ENCODE assay signal across 1 cellular context in genomic region chr5:124906339-124907097, GRCh38.
TF ChIP-seq lines count a peak whose summit lies in the region.

No MANE protein-coding gene starts in this region.

TF ChIP-seq in HEK293, 187 proteins besides CTCF, POLR2A, EP300 and RAD21 (continued from another document and continues in another):
- TF ChIP-seq ZNF350 (tag by site-specific recombination; IDR thresholded peaks at IDR 0.05) (no peak), GLI2 (tag by site-specific recombination; IDR thresholded peaks at IDR 0.05; ENCODE audit: borderline replicate concordance, low read depth) (no peak), ZBTB20 (tag by site-specific recombination; IDR thresholded peaks at IDR 0.05) (0 out of 2 replicates have a peak, but pooled peaks have one; percentile 27), ZXDB (tag by site-specific recombination; IDR thresholded peaks at IDR 0.05) (peak; percentile 68), BCL6B (tag by site-specific recombination; IDR thresholded peaks at IDR 0.05) (no peak), ZNF558 (tag by site-specific recombination; IDR thresholded peaks at IDR 0.05) (peak; percentile 19; the same call in 1 of the 2 replicates), ZNF571 (tag by site-specific recombination; IDR thresholded peaks at IDR 0.05) (no peak), ZNF146 (tag by site-specific recombination; IDR thresholded peaks at IDR 0.05) (no peak), ZNF518A (tag by site-specific recombination; conservative IDR thresholded peaks at IDR 0.05; ENCODE audit: low read depth) (0 out of 2 replicates have a peak, but pooled peaks have one; percentile 16), ZBTB21 (tag by site-specific recombination; IDR thresholded peaks at IDR 0.05) (no peak), ZNF639 (tag by site-specific recombination; IDR thresholded peaks at IDR 0.05) (peak; percentile 76), SCRT2 (tag by site-specific recombination; IDR thresholded peaks at IDR 0.05) (peak; percentile 46), ZNF580 (tag by site-specific recombination; IDR thresholded peaks at IDR 0.05) (0 out of 2 replicates have a peak, but pooled peaks have one; percentile 17), ZNF501 (tag by site-specific recombination; IDR thresholded peaks at IDR 0.05) (peak; percentile 78; the same call in 1 of the 2 replicates), ZNF366 (tag by site-specific recombination; conservative IDR thresholded peaks at IDR 0.05) (peak; percentile 85), ZBTB1 (tag by site-specific recombination; IDR thresholded peaks at IDR 0.05) (no peak), BCL11B (tag by site-specific recombination; IDR thresholded peaks at IDR 0.05; ENCODE audit: low read depth) (no peak), ZNF157 (tag by site-specific recombination; IDR thresholded peaks at IDR 0.05) (no peak), PBX3 (CRISPR knock-in tag; IDR thresholded peaks at IDR 0.05) (0 out of 2 replicates have a peak, but pooled peaks have one; percentile 19), FEZF1 (tag by site-specific recombination; IDR thresholded peaks at IDR 0.05) (peak; percentile 92), ZNF677 (tag by site-specific recombination; IDR thresholded peaks at IDR 0.05) (no peak), TRIM28 (IDR thresholded peaks at IDR 0.05; ENCODE audit: borderline replicate concordance, low read length) (peak; percentile 48; the same call in 1 of the 2 replicates), KLF9 (tag by site-specific recombination; IDR thresholded peaks at IDR 0.05; ENCODE audit: low read depth) (no peak), ZSCAN23 (tag by site-specific recombination; IDR thresholded peaks at IDR 0.05) (no peak), GLIS1 (tag by site-specific recombination; IDR thresholded peaks at IDR 0.05) (peak; percentile 83), ZNF692 (tag by site-specific recombination; IDR thresholded peaks at IDR 0.05) (peak; percentile 81; the same call in 1 of the 2 replicates), ZNF629 (tag by site-specific recombination; IDR thresholded peaks at IDR 0.05) (peak; percentile 82), ZNF10 (tag by site-specific recombination; IDR thresholded peaks at IDR 0.05) (peak; percentile 56; the same call in 1 of the 2 replicates), KLF1 (tag by site-specific recombination; IDR thresholded peaks at IDR 0.05) (no peak), SP7 (tag by site-specific recombination; IDR thresholded peaks at IDR 0.05) (peak; percentile 88), ZSCAN5A (tag by site-specific recombination; IDR thresholded peaks at IDR 0.05) (no peak), ZNF2 (tag by site-specific recombination; IDR thresholded peaks at IDR 0.05) (peak; percentile 97), HOXD13 (CRISPR knock-in tag; IDR thresholded peaks at IDR 0.05; ENCODE audit: borderline replicate concordance) (peak; percentile 59; the same call in 1 of the 2 replicates), ZNF510 (tag by site-specific recombination; IDR thresholded peaks at IDR 0.05; ENCODE audit: insufficient replicate concordance) (no peak), ZNF785 (tag by site-specific recombination; IDR thresholded peaks at IDR 0.05) (no peak), ZNF354C (tag by site-specific recombination; IDR thresholded peaks at IDR 0.05; ENCODE audit: borderline replicate concordance, low read depth) (no peak), ZNF335 (tag by site-specific recombination; conservative IDR thresholded peaks at IDR 0.05) (peak; percentile 62), ZNF791 (tag by site-specific recombination; IDR thresholded peaks at IDR 0.05) (no peak), ZNF184 (tag by site-specific recombination; IDR thresholded peaks at IDR 0.05) (peak; percentile 74; the same call in 1 of the 2 replicates), ZSCAN30 (tag by site-specific recombination; IDR thresholded peaks at IDR 0.05) (peak; percentile 31; the same call in 1 of the 2 replicates), ZNF221 (tag by site-specific recombination; IDR thresholded peaks at IDR 0.05; ENCODE audit: borderline replicate concordance) (no peak), IKZF3 (tag by site-specific recombination; IDR thresholded peaks at IDR 0.05) (peak; percentile 66), ZNF16 (tag by site-specific recombination; IDR thresholded peaks at IDR 0.05; ENCODE audit: low read depth) (no peak), SCRT1 (tag by site-specific recombination; IDR thresholded peaks at IDR 0.05; ENCODE audit: borderline replicate concordance) (no peak), KLF8 (tag by site-specific recombination; IDR thresholded peaks at IDR 0.05) (peak; percentile 55; the same call in 1 of the 2 replicates), WT1 (tag by site-specific recombination; IDR thresholded peaks at IDR 0.05) (peak; percentile 85), ZNF473 (tag by site-specific recombination; IDR thresholded peaks at IDR 0.05) (no peak), ZNF610 (tag by site-specific recombination; IDR thresholded peaks at IDR 0.05; ENCODE audit: borderline replicate concordance) (peak; percentile 77), ZNF48 (tag by site-specific recombination; IDR thresholded peaks at IDR 0.05) (no peak), TSHZ1 (tag by site-specific recombination; IDR thresholded peaks at IDR 0.05; ENCODE audit: borderline replicate concordance) (peak; percentile 58; the same call in 1 of the 2 replicates), ZFP69B (tag by site-specific recombination; IDR thresholded peaks at IDR 0.05) (peak; percentile 57), ZNF341 (tag by site-specific recombination; IDR thresholded peaks at IDR 0.05; ENCODE audit: low read depth) (peak; percentile 62; the same call in 1 of the 2 replicates), ZNF707 (tag by site-specific recombination; IDR thresholded peaks at IDR 0.05) (no peak), ZNF274 (IDR thresholded peaks at IDR 0.05; ENCODE audit: low read length) (no peak), ZNF274 (tag by site-specific recombination; IDR thresholded peaks at IDR 0.05; ENCODE audit: borderline replicate concordance) (no peak), ZEB2 (tag by site-specific recombination; IDR thresholded peaks at IDR 0.05) (peak; percentile 91)
